ENCODE assay signal across 1 cellular context in genomic region chr12:121666854-121667253, GRCh38.
A peak's percentile ranks its signal among the peaks of the same experiment; 100 is the strongest.
TF ChIP-seq lines count a peak whose summit lies in the region.

No MANE protein-coding gene starts in this region.

TF ChIP-seq in K562, 482 proteins besides CTCF, POLR2A, EP300 and RAD21:
- TF ChIP-seq RCOR1 (IDR thresholded peaks at IDR 0.05; ENCODE audit: borderline replicate concordance in 1 of 2, low read depth in 2 of 2, low read length in 2 of 2) (peak in 1 of 2 experiments; percentile 56; a peak in 1 of 4 replicates), CEBPB (tag; IDR thresholded peaks at IDR 0.05) (peak; percentile 47), KDM1A (IDR thresholded peaks at IDR 0.05) (peak; percentile 86 to 90), HDAC2 (IDR thresholded peaks at IDR 0.05) (0 out of 2 replicates have a peak, but pooled peaks have one; percentile 16), HDAC1 (IDR thresholded peaks at IDR 0.05) (peak in 1 of 2 experiments; percentile 65; a peak in 2 of 4 replicates), CBFA2T3 (IDR thresholded peaks at IDR 0.05) (peak; percentile 56)
